In genomic region chr14:52693532-52693931, GRCh38 we compare ENCODE assay signal across 14 cellular contexts. TPM values are rescaled to one million over a fixed set of nuclear protein-coding genes. Genes with fewer than 3 reads are reported as not detected.
DNase-seq lines count a peak whose midpoint lies in the region; ATAC-seq and TF ChIP-seq lines count a peak whose summit lies in the region.
"Had no signal": no experiment of that assay in that cellular context is flagged by ENCODE, and none has a peak within 500 bp of the region (broad histone marks: within the 10 kb centered on the region; RNA-seq: fewer than 3 reads in every experiment).

No MANE protein-coding gene starts in this region.

- peaks cover 27% of the 10 kb centered on the region for H3K4me1 ChIP-seq in ACC112 (ENCODE audit: control insufficient read depth, insufficient read depth, low read length, unreplicated experiment)
- peaks cover 25% of the 10 kb centered on the region for H3K4me1 ChIP-seq in DOHH2 (ENCODE audit: control insufficient read depth, low read length)
- peaks cover 0 to 58% (median 26%) of the 10 kb centered on the region in 3 donors for H3K4me1 ChIP-seq in esophagus squamous epithelium
- peaks cover 17% of the 10 kb centered on the region for H3K4me1 ChIP-seq in psoas muscle

- H3K9me2 ChIP-seq in DOHH2 (replicated peaks; ENCODE audit: control insufficient read depth, low read length), result no peaks in the 10 kb centered on the region

- TF ChIP-seq CTCF in DOHH2 (IDR thresholded peaks at IDR 0.05; ENCODE audit: low read depth, low read length, poor library complexity, severe bottlenecking), result no peak
- TF ChIP-seq CTCF in WERI-Rb-1 (IDR thresholded peaks at IDR 0.05; ENCODE audit: low read depth, low read length), result no peak
- TF ChIP-seq CTCF in esophagus squamous epithelium (IDR thresholded peaks at IDR 0.05), result no peak
- TF ChIP-seq CTCF in psoas muscle (IDR thresholded peaks at IDR 0.05), result no peak

- H3K27ac ChIP-seq in ACC112 (ENCODE audit: low read depth, low read length) (no peak overlapping the region), DOHH2 (ENCODE audit: low read depth, low read length) (no peak overlapping the region), WERI-Rb-1 (peak overlapping the region; percentile 3), esophagus squamous epithelium (peak overlapping the region in 3 of 4 donors; percentile 13 to 99 (median 95)), psoas muscle (no peak overlapping the region)
- H3K27ac ChIP-seq: adrenal gland, C4-2B had no signal

- H3K27me3 ChIP-seq in ACC112 (ENCODE audit: insufficient read depth, low read length), result no peaks in the 10 kb centered on the region
- H3K27me3 ChIP-seq in DOHH2 (ENCODE audit: control insufficient read depth, low read length), result no peaks in the 10 kb centered on the region
- H3K27me3 ChIP-seq in WERI-Rb-1 (ENCODE audit: insufficient read depth, low read depth, severe bottlenecking), result no peaks in the 10 kb centered on the region
- no peaks in the 10 kb centered on the region for H3K27me3 ChIP-seq in esophagus squamous epithelium
- no peaks in the 10 kb centered on the region for H3K27me3 ChIP-seq in psoas muscle (ENCODE audit: insufficient read depth in 3 of 3, low read length in 2 of 3)
- H3K27me3 ChIP-seq: adrenal gland had no signal

- H3F3A ChIP-seq in DOHH2 (ENCODE audit: control insufficient read depth, insufficient read depth), result peaks cover 3% of the 10 kb centered on the region; the same call in 1 of the 2 replicates

- H3K9me3 ChIP-seq in DOHH2 (ENCODE audit: control insufficient read depth, insufficient read depth, low read length) (no peaks in the 10 kb centered on the region), WERI-Rb-1 (ENCODE audit: severe bottlenecking) (no peaks in the 10 kb centered on the region), esophagus squamous epithelium (no peaks in the 10 kb centered on the region), psoas muscle (no peaks in the 10 kb centered on the region)
- H3K9me3 ChIP-seq: adrenal gland had no signal

- intact Hi-C loops in esophagus squamous epithelium (cut with DNase I), result loop anchor here (10.0 kb wide), 1 partner anchor 139 kb away; the partner anchor contains the start of genes GPR137C and TXNDC16
- intact Hi-C loops in psoas muscle (cut with DNase I), result no loop called here

- H3K79me2 ChIP-seq in ACC112 (ENCODE audit: control insufficient read depth, insufficient read depth, low read length, unreplicated experiment) (peaks cover 68% of the 10 kb centered on the region), DOHH2 (ENCODE audit: control insufficient read depth, low read length) (peaks cover 68% of the 10 kb centered on the region)

- H3K36me3 ChIP-seq in ACC112 (ENCODE audit: insufficient read depth, low read length) (no peaks in the 10 kb centered on the region), DOHH2 (ENCODE audit: control insufficient read depth, low read length) (peaks cover 16% of the 10 kb centered on the region; the same call in 1 of the 2 replicates), WERI-Rb-1 (no peaks in the 10 kb centered on the region; the same call in 1 of the 2 replicates), esophagus squamous epithelium (no peaks in the 10 kb centered on the region), psoas muscle (ENCODE audit: insufficient read depth in 1 of 2, low read depth in 1 of 2) (no peaks in the 10 kb centered on the region)
- H3K36me3 ChIP-seq: adrenal gland had no signal

- DNase-seq in WERI-Rb-1 (no peak), esophagus squamous epithelium (lab: John Stamatoyannopoulos, UW) (no peak), psoas muscle (no peak), left lobe of liver (ENCODE audit: low spot score) (no peak)
- DNase-seq: activated CD4-positive, CD25-positive, alpha-beta regulatory T cell; adrenal gland; head of caudate nucleus; NCI-H1092; stimulated activated CD4-positive, alpha-beta T cell treated with anti-CD3 and anti-CD28 coated beads, Interleukin-2, amount 100 ng/mL, for 48 hours had no signal

- H3K4me3 ChIP-seq in ACC112 (ENCODE audit: low read depth, low read length), result peak overlapping the region; percentile 95
- no peak overlapping the region for H3K4me3 ChIP-seq in DOHH2 (ENCODE audit: low read length)
- H3K4me3 ChIP-seq in WERI-Rb-1 (ENCODE audit: low read depth, low read length), result no peak overlapping the region
- H3K4me3 ChIP-seq in esophagus squamous epithelium, result peak overlapping the region in 3 of 4 donors; percentile 3 to 95 (median 88)
- no peak overlapping the region for H3K4me3 ChIP-seq in psoas muscle

- TF ChIP-seq POLR2A in esophagus squamous epithelium (IDR thresholded peaks at IDR 0.05), result no peak

- no peak for ATAC-seq in psoas muscle
- no peak for ATAC-seq in HG03280 (IDR thresholded peaks at IDR 0.05; ENCODE audit: unreplicated experiment)
- ATAC-seq in left lobe of liver, result no peak
- no peak for ATAC-seq in GM21447 (IDR thresholded peaks at IDR 0.05; ENCODE audit: unreplicated experiment)

- H3K4me2 ChIP-seq in DOHH2 (ENCODE audit: low read length), result peak overlapping the region; percentile 88

- H2AFZ ChIP-seq in ACC112 (ENCODE audit: low read length, unreplicated experiment), result no peak overlapping the region

- H4K20me1 ChIP-seq in DOHH2 (ENCODE audit: control insufficient read depth, insufficient read depth, low read depth, low read length), result no peaks in the 10 kb centered on the region

- 92 to 93% methylated on average over 7 of the region's 7 CpGs for WGBS in esophagus squamous epithelium, 2 donors
- WGBS in psoas muscle, 3 donors, result 95 to 97% (median 96%) methylated on average over 7 of the region's 7 CpGs

RNA-seq across cellular contexts. Expression of gene ERO1A, which starts 1.8 kb away (rescaled TPM):
- 1,000 to 10,000 TPM in 1 of 4 donors, 100 to 1,000 TPM in 3; 172 to 1,512 (median 404) TPM for total RNA-seq in esophagus squamous epithelium
- total RNA-seq in psoas muscle, result 10 to 100 TPM; 14.2 to 22.3 (median 19.4) TPM
- 10 to 100 TPM in 2 of 3 donors, 1 to 10 TPM in 1; 6.9 to 16.1 (median 12.9) TPM for polyA plus RNA-seq in psoas muscle
- total RNA-seq in left lobe of liver, result 40.5 TPM

RNA-seq across cellular contexts. Expression of gene PSMC6, which starts 13.5 kb away (rescaled TPM):
- 100 to 1,000 TPM in 1 of 4 donors, 10 to 100 TPM in 3; 75.5 to 147 (median 82.9) TPM for total RNA-seq in esophagus squamous epithelium
- total RNA-seq in psoas muscle, result 100 to 1,000 TPM in 3 of 4 donors, 10 to 100 TPM in 1; 80.6 to 178 (median 116) TPM
- 100 to 1,000 TPM; 144 to 292 (median 171) TPM for polyA plus RNA-seq in psoas muscle
- 34.7 TPM for total RNA-seq in left lobe of liver

RNA-seq across cellular contexts. Expression of gene STYX, which starts 36.4 kb away (rescaled TPM):
- 10 to 100 TPM in 3 of 4 donors, 1 to 10 TPM in 1; 9.7 to 19.7 (median 15.6) TPM for total RNA-seq in esophagus squamous epithelium
- 10 to 100 TPM; 12.5 to 24.7 (median 16.2) TPM for total RNA-seq in psoas muscle
- 1 to 10 TPM; 6.5 to 9.1 (median 7.8) TPM for polyA plus RNA-seq in psoas muscle
- 11.5 TPM for total RNA-seq in left lobe of liver

Comparison
In these comparisons a context has a peak if more than half of its experiments do, and no peak if none do; other contexts are left out.
1. H3K27ac ChIP-seq: peak in WERI-Rb-1 (single experiment) and esophagus squamous epithelium (3 of 4); none in ACC112 (single experiment), DOHH2 (single experiment) and psoas muscle (single experiment).
2. H3K4me3 ChIP-seq: peak in ACC112 (single experiment) and esophagus squamous epithelium (3 of 4); none in DOHH2 (single experiment), WERI-Rb-1 (single experiment) and psoas muscle (single experiment).